1 cellular context compared by ENCODE assay signal in genomic region chr14:35534884-35535793, GRCh38.
TF ChIP-seq lines count a peak whose summit lies in the region.

No MANE protein-coding gene starts in this region.

TF ChIP-seq in HepG2, 621 proteins besides CTCF, POLR2A, EP300 and RAD21 (continued from another document and continues in another):
- TF ChIP-seq ZBTB34 (CRISPR knock-in tag; IDR thresholded peaks at IDR 0.05) (peak; percentile 99), CHD2 (IDR thresholded peaks at IDR 0.05; ENCODE audit: low read depth, low read length) (0 out of 2 replicates have a peak, but pooled peaks have one; percentile 59), MED8 (CRISPR knock-in tag; IDR thresholded peaks at IDR 0.05; ENCODE audit: insufficient replicate concordance) (peak; percentile 99), EZH2 (conservative IDR thresholded peaks at IDR 0.05; ENCODE audit: low read depth, low read length) (peak; percentile 100), MBNL3 (CRISPR knock-in tag; conservative IDR thresholded peaks at IDR 0.05) (peak; percentile 99), E2F2 (CRISPR knock-in tag; IDR thresholded peaks at IDR 0.05; ENCODE audit: borderline replicate concordance) (peak; percentile 100; the same call in 1 of the 2 replicates), IKZF4 (CRISPR knock-in tag; IDR thresholded peaks at IDR 0.05; ENCODE audit: borderline replicate concordance, low read depth, not compliant biosample characterization) (peak; percentile 100), CEBPB (IDR thresholded peaks at IDR 0.05; ENCODE audit: borderline replicate concordance, low read depth, low read length) (no peak), THYN1 (CRISPR knock-in tag; IDR thresholded peaks at IDR 0.05; ENCODE audit: borderline replicate concordance, low read depth) (peak; percentile 100), ZNF672 (CRISPR knock-in tag; IDR thresholded peaks at IDR 0.05) (peak; percentile 99), CSRNP2 (CRISPR knock-in tag; conservative IDR thresholded peaks at IDR 0.05; ENCODE audit: low read depth) (peak; percentile 100), ZC3H13 (CRISPR knock-in tag; IDR thresholded peaks at IDR 0.05) (peak; percentile 100), ZFY (CRISPR knock-in tag; IDR thresholded peaks at IDR 0.05) (peak; percentile 97), REST (IDR thresholded peaks at IDR 0.05; ENCODE audit: borderline replicate concordance in 1 of 2, low read depth in 1 of 2, low read length in 2 of 2) (peak in 1 of 2 experiments; percentile 99; a peak in 2 of 4 replicates), ZSCAN30 (CRISPR knock-in tag; IDR thresholded peaks at IDR 0.05) (peak; percentile 100), CBX1 (IDR thresholded peaks at IDR 0.05; ENCODE audit: low read depth) (peak; percentile 97), RNF2 (conservative IDR thresholded peaks at IDR 0.05; ENCODE audit: low read depth) (peak; percentile 84; the same call in 1 of the 2 replicates), CREBL2 (CRISPR knock-in tag; IDR thresholded peaks at IDR 0.05; ENCODE audit: borderline replicate concordance) (peak; percentile 100), ZNF670 (CRISPR knock-in tag; IDR thresholded peaks at IDR 0.05; ENCODE audit: borderline replicate concordance) (peak; percentile 100), ZNF619 (CRISPR knock-in tag; IDR thresholded peaks at IDR 0.05) (peak; percentile 100), ZNF772 (CRISPR knock-in tag; IDR thresholded peaks at IDR 0.05) (peak; percentile 100), TCF7 (IDR thresholded peaks at IDR 0.05; ENCODE audit: low read depth) (no peak), ZNF558 (CRISPR knock-in tag; IDR thresholded peaks at IDR 0.05; ENCODE audit: borderline replicate concordance) (peak; percentile 100), HIVEP1 (CRISPR knock-in tag; IDR thresholded peaks at IDR 0.05) (peak; percentile 100), KLF15 (CRISPR knock-in tag; IDR thresholded peaks at IDR 0.05; ENCODE audit: borderline replicate concordance) (peak; percentile 100), CCAR2 (optimal IDR thresholded peaks at IDR 0.05; ENCODE audit: low read depth, low read length) (no peak), GLI4 (CRISPR knock-in tag; IDR thresholded peaks at IDR 0.05; ENCODE audit: borderline replicate concordance) (peak; percentile 100), CREB1 (IDR thresholded peaks at IDR 0.05) (0 out of 2 replicates have a peak, but pooled peaks have one; percentile 23), CREB1 (CRISPR knock-in tag; IDR thresholded peaks at IDR 0.05) (no peak), TCF12 (IDR thresholded peaks at IDR 0.05) (no peak), TCF12 (CRISPR knock-in tag; IDR thresholded peaks at IDR 0.05) (peak; percentile 100), NFIC (IDR thresholded peaks at IDR 0.05; ENCODE audit: low read length) (no peak), HNRNPK (IDR thresholded peaks at IDR 0.05; ENCODE audit: low read depth, low read length, poor library complexity, severe bottlenecking) (peak; percentile 44), ARID5B (CRISPR knock-in tag; IDR thresholded peaks at IDR 0.05) (peak; percentile 100), ERF (CRISPR knock-in tag; IDR thresholded peaks at IDR 0.05) (peak; percentile 100), ZEB1 (IDR thresholded peaks at IDR 0.05; ENCODE audit: insufficient replicate concordance, low read depth) (peak; percentile 64), TFDP1 (CRISPR knock-in tag; IDR thresholded peaks at IDR 0.05; ENCODE audit: borderline replicate concordance) (peak; percentile 98), SOX5 (CRISPR knock-in tag; IDR thresholded peaks at IDR 0.05; ENCODE audit: borderline replicate concordance) (peak; percentile 97), BCL6 (CRISPR knock-in tag; IDR thresholded peaks at IDR 0.05) (peak; percentile 99), WIZ (CRISPR knock-in tag; IDR thresholded peaks at IDR 0.05) (peak; percentile 100), ZNF441 (CRISPR knock-in tag; IDR thresholded peaks at IDR 0.05; ENCODE audit: borderline replicate concordance) (peak; percentile 100), ZNF598 (CRISPR knock-in tag; IDR thresholded peaks at IDR 0.05; ENCODE audit: borderline replicate concordance) (peak; percentile 100)
- TF ChIP-seq, protein P1, sequence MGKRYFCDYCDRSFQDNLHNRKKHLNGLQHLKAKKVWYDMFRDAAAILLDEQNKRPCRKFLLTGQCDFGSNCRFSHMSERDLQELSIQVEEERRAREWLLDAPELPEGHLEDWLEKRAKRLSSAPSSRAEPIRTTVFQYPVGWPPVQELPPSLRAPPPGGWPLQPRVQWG (CRISPR knock-in tag; IDR thresholded peaks at IDR 0.05; ENCODE audit: borderline replicate concordance, low read depth): peak; percentile 100
- TF ChIP-seq, protein P2, sequence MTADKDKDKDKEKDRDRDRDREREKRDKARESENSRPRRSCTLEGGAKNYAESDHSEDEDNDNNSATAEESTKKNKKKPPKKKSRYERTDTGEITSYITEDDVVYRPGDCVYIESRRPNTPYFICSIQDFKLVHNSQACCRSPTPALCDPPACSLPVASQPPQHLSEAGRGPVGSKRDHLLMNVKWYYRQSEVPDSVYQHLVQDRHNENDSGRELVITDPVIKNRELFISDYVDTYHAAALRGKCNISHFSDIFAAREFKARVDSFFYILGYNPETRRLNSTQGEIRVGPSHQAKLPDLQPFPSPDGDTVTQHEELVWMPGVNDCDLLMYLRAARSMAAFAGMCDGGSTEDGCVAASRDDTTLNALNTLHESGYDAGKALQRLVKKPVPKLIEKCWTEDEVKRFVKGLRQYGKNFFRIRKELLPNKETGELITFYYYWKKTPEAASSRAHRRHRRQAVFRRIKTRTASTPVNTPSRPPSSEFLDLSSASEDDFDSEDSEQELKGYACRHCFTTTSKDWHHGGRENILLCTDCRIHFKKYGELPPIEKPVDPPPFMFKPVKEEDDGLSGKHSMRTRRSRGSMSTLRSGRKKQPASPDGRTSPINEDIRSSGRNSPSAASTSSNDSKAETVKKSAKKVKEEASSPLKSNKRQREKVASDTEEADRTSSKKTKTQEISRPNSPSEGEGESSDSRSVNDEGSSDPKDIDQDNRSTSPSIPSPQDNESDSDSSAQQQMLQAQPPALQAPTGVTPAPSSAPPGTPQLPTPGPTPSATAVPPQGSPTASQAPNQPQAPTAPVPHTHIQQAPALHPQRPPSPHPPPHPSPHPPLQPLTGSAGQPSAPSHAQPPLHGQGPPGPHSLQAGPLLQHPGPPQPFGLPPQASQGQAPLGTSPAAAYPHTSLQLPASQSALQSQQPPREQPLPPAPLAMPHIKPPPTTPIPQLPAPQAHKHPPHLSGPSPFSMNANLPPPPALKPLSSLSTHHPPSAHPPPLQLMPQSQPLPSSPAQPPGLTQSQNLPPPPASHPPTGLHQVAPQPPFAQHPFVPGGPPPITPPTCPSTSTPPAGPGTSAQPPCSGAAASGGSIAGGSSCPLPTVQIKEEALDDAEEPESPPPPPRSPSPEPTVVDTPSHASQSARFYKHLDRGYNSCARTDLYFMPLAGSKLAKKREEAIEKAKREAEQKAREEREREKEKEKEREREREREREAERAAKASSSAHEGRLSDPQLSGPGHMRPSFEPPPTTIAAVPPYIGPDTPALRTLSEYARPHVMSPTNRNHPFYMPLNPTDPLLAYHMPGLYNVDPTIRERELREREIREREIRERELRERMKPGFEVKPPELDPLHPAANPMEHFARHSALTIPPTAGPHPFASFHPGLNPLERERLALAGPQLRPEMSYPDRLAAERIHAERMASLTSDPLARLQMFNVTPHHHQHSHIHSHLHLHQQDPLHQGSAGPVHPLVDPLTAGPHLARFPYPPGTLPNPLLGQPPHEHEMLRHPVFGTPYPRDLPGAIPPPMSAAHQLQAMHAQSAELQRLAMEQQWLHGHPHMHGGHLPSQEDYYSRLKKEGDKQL (CRISPR knock-in tag; IDR thresholded peaks at IDR 0.05; ENCODE audit: low read depth): peak; percentile 99
